In genomic region chr3:62287528-62287927, GRCh38 we compare ENCODE assay signal across 23 cellular contexts.
"Had no signal": no experiment of that assay in that cellular context is flagged by ENCODE, and none has a peak within 500 bp of the region (broad histone marks: within the 10 kb centered on the region; RNA-seq: fewer than 3 reads in every experiment).

No MANE protein-coding gene starts in this region.

- H3K4me3 Mint-ChIP-seq: activated naive CD8-positive, alpha-beta T cell treated with anti-CD3 and anti-CD28 coated beads for 36 hours; activated T-cell treated with anti-CD3 and anti-CD28 coated beads, Interleukin-2, amount 50 U/mL, for 24 hours; central memory CD8-positive, alpha-beta T cell; immature natural killer cell; naive thymus-derived CD8-positive, alpha-beta T cell; WTC11 had no signal

- H3K4me1 ChIP-seq: breast epithelium, foreskin keratinocyte, testis had no signal

- H3K79me2 ChIP-seq: hepatocyte had no signal

- DNase-seq: activated CD8-positive, alpha-beta memory T cell treated with anti-CD3 and anti-CD28 coated beads for 24 hours; activated CD8-positive, alpha-beta memory T cell treated with anti-CD3 and anti-CD28 coated beads, Interleukin-2, amount 50 U/mL, for 4 hours; activated naive CD4-positive, alpha-beta T cell treated with Interleukin-2 at 50 U/mL for 16 hours; activated naive CD8-positive, alpha-beta T cell treated with anti-CD3 and anti-CD28 coated beads for 36 hours; activated T-cell treated with anti-CD3 and anti-CD28 coated beads, Interleukin-2, amount 50 U/mL, for 24 hours; effector memory CD4-positive, alpha-beta T cell; foreskin keratinocyte; glutamatergic neuron; immature natural killer cell; lower lobe of right lung; naive thymus-derived CD8-positive, alpha-beta T cell; retina; stimulated activated CD4-positive, alpha-beta T cell treated with anti-CD3 and anti-CD28 coated beads, Interleukin-2, amount 100 ng/mL, for 48 hours; stimulated activated naive CD4-positive, alpha-beta T cell; testis; trophoblast cell had no signal

- H3K36me3 Mint-ChIP-seq: activated naive CD8-positive, alpha-beta T cell treated with anti-CD3 and anti-CD28 coated beads for 36 hours; immature natural killer cell; naive thymus-derived CD8-positive, alpha-beta T cell had no signal

- H3K4me2 ChIP-seq: hepatocyte had no signal

- ATAC-seq: foreskin keratinocyte; left lobe of liver; lower lobe of right lung; naive thymus-derived CD8-positive, alpha-beta T cell; WTC11 had no signal

- H3K36me3 ChIP-seq: breast epithelium had no signal

- H3K27me3 ChIP-seq: breast epithelium, foreskin keratinocyte, hepatocyte, testis had no signal

- H3K9me3 Mint-ChIP-seq: activated naive CD8-positive, alpha-beta T cell treated with anti-CD3 and anti-CD28 coated beads for 36 hours; activated T-cell treated with anti-CD3 and anti-CD28 coated beads, Interleukin-2, amount 50 U/mL, for 24 hours; activated T-helper 2 cell treated with anti-CD3 and anti-CD28 coated beads, Interferon-gamma antibody, Interleukin-2, Interleukin-4, amounts not matched to agents 10 μg/mL and 5 μg/mL and 100 μg/mL, durations not matched to agents 14 hours and 24 hours and 36 hours; central memory CD8-positive, alpha-beta T cell; naive thymus-derived CD8-positive, alpha-beta T cell; WTC11 had no signal

- H3K27ac Mint-ChIP-seq: activated naive CD8-positive, alpha-beta T cell treated with anti-CD3 and anti-CD28 coated beads for 36 hours; activated T-cell treated with anti-CD3 and anti-CD28 coated beads, Interleukin-2, amount 50 U/mL, for 24 hours; activated T-helper 2 cell treated with anti-CD3 and anti-CD28 coated beads, Interferon-gamma antibody, Interleukin-2, Interleukin-4, amounts not matched to agents 10 μg/mL and 5 μg/mL and 100 μg/mL, durations not matched to agents 14 hours and 24 hours and 36 hours; immature natural killer cell; naive thymus-derived CD8-positive, alpha-beta T cell; progenitor cell of endocrine pancreas; WTC11 had no signal

- H3K27me3 Mint-ChIP-seq: activated T-cell treated with anti-CD3 and anti-CD28 coated beads, Interleukin-2, amount 50 U/mL, for 24 hours; central memory CD8-positive, alpha-beta T cell; progenitor cell of endocrine pancreas had no signal

- H3K27ac ChIP-seq: breast epithelium, foreskin keratinocyte, hepatocyte, lower lobe of right lung, testis had no signal

- H3K9me3 ChIP-seq: breast epithelium, lower lobe of right lung, testis had no signal

- H3K4me1 Mint-ChIP-seq: activated naive CD8-positive, alpha-beta T cell treated with anti-CD3 and anti-CD28 coated beads for 36 hours; central memory CD8-positive, alpha-beta T cell; immature natural killer cell had no signal

- H3K4me3 ChIP-seq: breast epithelium, hepatocyte, lower lobe of right lung, testis had no signal
